In the genomic region with DNA sequence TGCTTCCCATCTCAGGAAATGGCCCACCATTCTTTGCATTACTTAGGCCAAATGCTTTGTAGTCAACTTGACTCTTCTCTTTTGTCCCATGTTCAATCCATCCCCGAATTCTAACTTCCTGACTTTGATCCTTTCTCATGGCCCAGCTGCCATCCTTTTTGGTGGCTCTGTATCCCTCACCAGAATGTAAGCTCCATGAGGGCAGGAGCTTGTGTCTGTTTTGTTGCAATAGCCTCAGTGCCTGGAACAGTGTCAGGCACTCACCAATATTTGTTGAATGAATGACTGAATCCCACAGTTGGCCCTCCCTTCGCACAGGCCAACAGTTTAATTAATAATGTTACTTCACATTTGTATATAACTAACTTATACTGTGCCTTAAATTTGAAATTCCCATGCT, we compare ENCODE assay signal across 22 cellular contexts.
"Had no signal": no experiment of that assay in that cellular context is flagged by ENCODE, and none has a peak within 500 bp of the region (broad histone marks: within the 10 kb centered on the region; RNA-seq: fewer than 3 reads in every experiment).

No MANE protein-coding gene starts in this region.

- H3K36me3 ChIP-seq: Peyer's patch, SJCRH30 had no signal

- H3K27ac ChIP-seq: KMS-11, Peyer's patch, RWPE1, SJCRH30 had no signal

- H3K4me3 ChIP-seq: Peyer's patch, SJCRH30 had no signal

- H3K9me2 ChIP-seq: SK-N-SH had no signal

- H3K9ac ChIP-seq: KMS-11, SK-N-SH had no signal

- H3K9me3 ChIP-seq: Peyer's patch, SJCRH30, SK-N-SH had no signal

- ATAC-seq: activated naive CD4-positive, alpha-beta T cell treated with anti-CD3 and anti-CD28 coated beads, Interleukin-2, amount 50 U/mL, for 72 hours; activated naive CD8-positive, alpha-beta T cell treated with anti-CD3 and anti-CD28 coated beads, Interleukin-2, amount 50 U/mL, for 24 hours; activated T-cell treated with anti-CD3 and anti-CD28 coated beads, Interleukin-2, amount 50 U/mL, for 4 hours had no signal

- H3K27me3 ChIP-seq: Peyer's patch, SJCRH30 had no signal

- DNase-seq: activated CD4-positive, alpha-beta memory T cell treated with anti-CD3 and anti-CD28 coated beads for 36 hours; activated CD4-positive, alpha-beta T cell treated with anti-CD3 and anti-CD28 coated beads, Interleukin-2, amount 10 ng/mL, durations not matched to agents 7 days and 5 days; activated CD4-positive, CD25-positive, alpha-beta regulatory T cell treated with anti-CD3 and anti-CD28 coated beads, Interleukin-2, amount 50 U/mL, for 72 hours; activated CD8-positive, alpha-beta memory T cell treated with anti-CD3 and anti-CD28 coated beads for 24 hours; activated naive CD4-positive, alpha-beta T cell treated with Interleukin-2 at 50 U/mL for 16 hours; activated naive CD8-positive, alpha-beta T cell treated with anti-CD3 and anti-CD28 coated beads, Interleukin-2, amount 50 U/mL, for 24 hours; activated T-cell treated with anti-CD3 and anti-CD28 coated beads, Interleukin-2, amount 50 U/mL, for 4 hours; MV-4-11; NCI-H1092 treated with DMSO at 0.1 percent for 48 hours; NCI-H1436; NCI-H1694 treated with DMSO at 0.1 percent for 48 hours; NCI-H2029 treated with DMSO at 0.1 percent for 48 hours; NCI-H510A treated with DMSO at 0.1 percent for 48 hours; NCI-H69; NK-92 treated with Interleukin-12 subunit alpha and Interleukin-12 subunit beta, amount 100 ng/mL, for 24 hours; Peyer's patch; Right ventricle myocardium superior; SJCRH30; SK-N-SH had no signal

- H3K4me2 ChIP-seq: KMS-11, SK-N-SH had no signal
